ENCODE assay signal across 20 cellular contexts in genomic region chr12:44227601-44228000, GRCh38.
DNase-seq lines count a peak whose midpoint lies in the region; ATAC-seq, FAIRE-seq and TF ChIP-seq lines count a peak whose summit lies in the region.
"Had no signal": no experiment of that assay in that cellular context is flagged by ENCODE, and none has a peak within 500 bp of the region (broad histone marks: within the 10 kb centered on the region; RNA-seq: fewer than 3 reads in every experiment).

No MANE protein-coding gene starts in this region.

- no peak overlapping the region for H3K4me3 ChIP-seq in bronchial epithelial cell (ENCODE audit: low read depth, low read length)
- H3K4me3 ChIP-seq in mesenchymal stem cell (ENCODE audit: insufficient read depth in 1 of 2, low read depth in 1 of 2, low read length in 2 of 2) = no peak overlapping the region
- H3K4me3 ChIP-seq: BLaER1 had no signal

- no peak overlapping the region for H3K4me2 ChIP-seq in mesenchymal stem cell (ENCODE audit: low read length, poor library complexity, severe bottlenecking)
- H3K4me2 ChIP-seq: BLaER1 had no signal

- no peak overlapping the region for H2AK5ac ChIP-seq in mesenchymal stem cell (ENCODE audit: low read length, severe bottlenecking)

- no peaks in the 10 kb centered on the region for H3K27me3 ChIP-seq in bronchial epithelial cell (ENCODE audit: control insufficient read depth, insufficient read depth, low read length)
- no peaks in the 10 kb centered on the region for H3K27me3 ChIP-seq in mesenchymal stem cell (ENCODE audit: control insufficient read depth in 1 of 2, insufficient read depth in 1 of 2, low read length in 2 of 2)
- H3K27me3 ChIP-seq: BLaER1 had no signal

- H3K36me3 ChIP-seq in bronchial epithelial cell (ENCODE audit: control insufficient read depth, insufficient read depth, low read length) (no peaks in the 10 kb centered on the region), mesenchymal stem cell (ENCODE audit: control insufficient read depth in 1 of 2, insufficient read depth in 2 of 2, low read depth in 1 of 2, low read length in 2 of 2) (no peaks in the 10 kb centered on the region)
- H3K36me3 ChIP-seq: BLaER1 had no signal

- TF ChIP-seq CTCF in bronchial epithelial cell (IDR thresholded peaks at IDR 0.05; ENCODE audit: insufficient read depth, low read length, severe bottlenecking) = no peak

- H3K23ac ChIP-seq in mesenchymal stem cell (ENCODE audit: low read length in 2 of 2) = no peak overlapping the region

- no peak overlapping the region for H3K4ac ChIP-seq in mesenchymal stem cell (ENCODE audit: low read depth in 1 of 2, low read length in 2 of 2)

- H4K91ac ChIP-seq in mesenchymal stem cell (ENCODE audit: low read length) = no peak overlapping the region

- H3K9me3 ChIP-seq in mesenchymal stem cell (ENCODE audit: control insufficient read depth, low read length) = no peaks in the 10 kb centered on the region
- H3K9me3 ChIP-seq: BLaER1 had no signal

- ATAC-seq in esophagus mucosa (no peak), GM18858 (IDR thresholded peaks at IDR 0.05; ENCODE audit: unreplicated experiment) (no peak), GM18517 (IDR thresholded peaks at IDR 0.05; ENCODE audit: unreplicated experiment) (no peak)
- ATAC-seq: CD8-positive, alpha-beta T cell had no signal

- no peak overlapping the region for H2BK120ac ChIP-seq in mesenchymal stem cell (ENCODE audit: low read depth, low read length)

- no peak overlapping the region for H3K9ac ChIP-seq in mesenchymal stem cell (ENCODE audit: low read length)
- H3K9ac ChIP-seq: BLaER1 had no signal

- no peak overlapping the region for H2BK12ac ChIP-seq in mesenchymal stem cell (ENCODE audit: low read length in 2 of 2)

- H3K14ac ChIP-seq in mesenchymal stem cell (ENCODE audit: low read length in 2 of 2) = no peak overlapping the region

- DNase-seq in H4 (ENCODE audit: low spot score) = peak; percentile 13
- peak; percentile 4 for DNase-seq in bronchial epithelial cell (ENCODE audit: low read depth)
- DNase-seq in mesenchymal stem cell = peak; percentile 65
- no peak for DNase-seq in HT-29 (ENCODE audit: low spot score)
- DNase-seq: CD8-positive, alpha-beta T cell; DMS79 treated with DMSO at 0.1 percent for 48 hours; H9; Karpas-422; NCI-H1105; NCI-H187; NCI-H69; SHP77 had no signal

- H3K18ac ChIP-seq in mesenchymal stem cell (ENCODE audit: low read depth in 1 of 2, low read length in 2 of 2) = no peak overlapping the region

- no peak for FAIRE-seq in bronchial epithelial cell (lab: Jason Lieb, UNC)
- FAIRE-seq: D721Med, G401.6, GM12891, GM19239 had no signal

- no peaks in the 10 kb centered on the region for H3K4me1 ChIP-seq in mesenchymal stem cell (ENCODE audit: control insufficient read depth, insufficient read depth, low read depth, low read length)
- H3K4me1 ChIP-seq: BLaER1 had no signal

- H2AFZ ChIP-seq in mesenchymal stem cell (ENCODE audit: low read depth, low read length) = no peak overlapping the region

- no peaks in the 10 kb centered on the region for H3K79me1 ChIP-seq in mesenchymal stem cell (replicated peaks; ENCODE audit: low read length, poor library complexity, severe bottlenecking)

- no peak overlapping the region for H2BK5ac ChIP-seq in mesenchymal stem cell (ENCODE audit: low read depth, low read length, poor library complexity, severe bottlenecking)

- 82% methylated on average over 2 of the region's 2 CpGs for WGBS in mesenchymal stem cell

- no peak overlapping the region for H3K27ac ChIP-seq in mesenchymal stem cell (ENCODE audit: low read length, poor library complexity, severe bottlenecking)
- H3K27ac ChIP-seq: BLaER1 had no signal

- no peak overlapping the region for H4K8ac ChIP-seq in mesenchymal stem cell (ENCODE audit: low read length)

- H2BK15ac ChIP-seq in mesenchymal stem cell (ENCODE audit: low read depth, poor library complexity, severe bottlenecking) = no peak overlapping the region
